Comparison of ENCODE assay signal across 19 cellular contexts in genomic region chr7:37540917-37541316, GRCh38.
"Had no signal": no experiment of that assay in that cellular context is flagged by ENCODE, and none has a peak within 500 bp of the region (broad histone marks: within the 10 kb centered on the region; RNA-seq: fewer than 3 reads in every experiment).

No MANE protein-coding gene starts in this region.

- ATAC-seq: activated CD4-positive, alpha-beta T cell treated with anti-CD3 and anti-CD28 coated beads for 36 hours; activated CD8-positive, alpha-beta memory T cell treated with anti-CD3 and anti-CD28 coated beads, Interleukin-2, amount 10 ng/mL, durations not matched to agents 7 days and 5 days; left lobe of liver; mucosa of descending colon; naive thymus-derived CD4-positive, alpha-beta T cell; pancreas; right lobe of liver; stimulated activated naive CD8-positive, alpha-beta T cell treated with anti-CD3 and anti-CD28 coated beads, Interleukin-15, amount 100 ng/mL, for 72 hours; T-helper 17 cell had no signal

- H3K4me3 ChIP-seq: hepatocyte, mucosa of descending colon, pancreas, right lobe of liver, smooth muscle cell, upper lobe of left lung had no signal

- H3K27ac ChIP-seq: brain microvascular endothelial cell, hepatocyte, pancreas, right lobe of liver, upper lobe of left lung had no signal

- H3K36me3 ChIP-seq: brain microvascular endothelial cell, pancreas, right lobe of liver, upper lobe of left lung had no signal

- H3K9me3 ChIP-seq: mucosa of descending colon, pancreas, right lobe of liver, upper lobe of left lung had no signal

- H3K4me1 ChIP-seq: pancreas, right lobe of liver had no signal

- DNase-seq: activated CD4-positive, alpha-beta memory T cell treated with anti-CD3 and anti-CD28 coated beads for 36 hours; activated CD4-positive, alpha-beta T cell treated with anti-CD3 and anti-CD28 coated beads for 36 hours; activated CD8-positive, alpha-beta memory T cell treated with anti-CD3 and anti-CD28 coated beads, Interleukin-2, amount 10 ng/mL, durations not matched to agents 7 days and 5 days; activated effector memory CD4-positive, alpha-beta T cell treated with Interleukin-2 at 50 U/mL for 16 hours; activated naive CD4-positive, alpha-beta T cell treated with anti-CD3 and anti-CD28 coated beads, Interleukin-2, amount 50 U/mL, for 16 hours; activated T-cell treated with anti-CD3 and anti-CD28 coated beads, Interleukin-2, amount 50 U/mL, for 24 hours; brain microvascular endothelial cell; cerebellar nuclear complex; dermis blood vessel endothelial cell; mucosa of descending colon; naive thymus-derived CD4-positive, alpha-beta T cell; pancreas; right lobe of liver; stimulated activated naive CD8-positive, alpha-beta T cell treated with anti-CD3 and anti-CD28 coated beads, Interleukin-15, amount 100 ng/mL, for 72 hours; T-helper 17 cell had no signal

- H3K27me3 ChIP-seq: brain microvascular endothelial cell, hepatocyte, pancreas, right lobe of liver, upper lobe of left lung had no signal
